Comparison of ENCODE assay signal across 14 cellular contexts in the genomic region with DNA sequence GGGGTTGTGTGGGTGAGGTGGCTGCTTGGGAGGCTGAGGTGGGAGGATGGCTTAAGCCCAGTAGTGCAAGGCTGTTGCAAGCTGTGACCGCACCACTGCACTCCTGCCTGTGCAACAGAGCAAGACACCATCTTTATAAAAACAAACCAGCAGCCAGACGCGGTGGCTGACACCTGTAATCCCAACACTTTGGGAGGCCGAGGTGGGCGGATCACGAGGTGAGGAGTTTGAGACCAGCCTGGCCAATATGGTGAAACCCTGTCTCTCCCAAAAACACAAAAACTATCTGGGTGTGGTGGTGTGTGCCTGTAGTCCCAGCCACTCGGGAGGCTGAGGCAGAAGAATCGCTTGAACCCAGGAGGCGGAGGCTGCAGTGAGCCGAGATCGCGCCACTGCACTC. TPM values are rescaled to one million over a fixed set of nuclear protein-coding genes. Genes with fewer than 3 reads are reported as not detected.
"Had no signal": no experiment of that assay in that cellular context is flagged by ENCODE, and none has a peak within 500 bp of the region (broad histone marks: within the 10 kb centered on the region; RNA-seq: fewer than 3 reads in every experiment).

No MANE protein-coding gene starts in this region.

RNA-seq across cellular contexts. Expression of gene PRND, which starts 14.8 kb away (rescaled TPM):
- total RNA-seq: activated B cell treated with CpG ODN at 0.5 μM for 24 hours; activated CD4-positive, alpha-beta memory T cell treated with anti-CD3 and anti-CD28 coated beads for 36 hours; activated CD4-positive, alpha-beta memory T cell treated with anti-CD3 and anti-CD28 coated beads, Interleukin-2, amount 10 ng/mL, durations not matched to agents 7 days and 5 days; activated CD4-positive, alpha-beta T cell treated with anti-CD3 and anti-CD28 coated beads for 36 hours; activated CD4-positive, alpha-beta T cell treated with anti-CD3 and anti-CD28 coated beads, Interleukin-2, amount 10 ng/mL, durations not matched to agents 24 days and 14 days; activated CD4-positive, alpha-beta T cell treated with anti-CD3 and anti-CD28 coated beads, Interleukin-2, amount 10 ng/mL, durations not matched to agents 7 days and 5 days; activated CD8-positive, alpha-beta memory T cell treated with anti-CD3 and anti-CD28 coated beads for 36 hours; activated CD8-positive, alpha-beta memory T cell treated with anti-CD3 and anti-CD28 coated beads, Interleukin-2, amount 10 ng/mL, durations not matched to agents 7 days and 5 days; activated CD8-positive, alpha-beta T cell treated with anti-CD3 and anti-CD28 coated beads for 36 hours; activated CD8-positive, alpha-beta T cell treated with anti-CD3 and anti-CD28 coated beads, Interleukin-2, amount 10 ng/mL, durations not matched to agents 7 days and 5 days; T-cell; T-helper 1 cell treated with Interleukin-12 subunit alpha and Interleukin-12 subunit beta and Interleukin-4 antibody, amounts not matched to agents 30 ng/mL and 1 ng/mL, for 36 hours; T-helper 17 cell; T-helper 2 cell treated with Interferon-gamma antibody and Interleukin-4, amounts not matched to agents 100 ng/mL and 5 ng/mL, for 36 hours had no signal
